Comparison of ENCODE assay signal across 8 cellular contexts in genomic region chr3:63193647-63194046, GRCh38.
A peak's percentile ranks its signal among the peaks of the same experiment; 100 is the strongest.
DNase-seq lines count a peak whose midpoint lies in the region; ATAC-seq and TF ChIP-seq lines count a peak whose summit lies in the region.

No MANE protein-coding gene starts in this region.

- H3K27ac Mint-ChIP-seq in naive thymus-derived CD4-positive, alpha-beta T cell, result no peak overlapping the region

- no TSS peak for BruUV-seq in IMR-90 (replicated peaks; lab: Mats Ljungman, UMichigan)

- H2AFZ ChIP-seq in IMR-90 (replicated peaks; ENCODE audit: low read length, poor library complexity), result no peak overlapping the region

- H3K27ac ChIP-seq in IMR-90 (ENCODE audit: insufficient read depth, low read length), result no peak overlapping the region
- no peak overlapping the region for H3K27ac ChIP-seq in naive thymus-derived CD4-positive, alpha-beta T cell (ENCODE audit: low read depth, low read length)

- peaks cover 2% of the 10 kb centered on the region; the same call in 1 of the 2 replicates for H3K9me3 ChIP-seq in IMR-90 (ENCODE audit: control insufficient read depth, insufficient read depth, low read length)
- H3K9me3 ChIP-seq in naive thymus-derived CD4-positive, alpha-beta T cell (ENCODE audit: control insufficient read depth in 2 of 3, low read length in 3 of 3), result no peaks in the 10 kb centered on the region

- H3K18ac ChIP-seq in IMR-90 (ENCODE audit: low read depth, low read length), result no peak overlapping the region

- WGBS in IMR-90 (ENCODE audit: extremely low coverage in 2 of 2, insufficient read length in 1 of 2), 2 experiments, result no CpG with 5 or more reads among the region's 3 CpGs

- no peaks in the 10 kb centered on the region for H3K36me3 ChIP-seq in IMR-90 (ENCODE audit: control insufficient read depth, insufficient read depth, low read length)
- H3K36me3 ChIP-seq in naive thymus-derived CD4-positive, alpha-beta T cell (ENCODE audit: control insufficient read depth in 2 of 3, insufficient read depth in 3 of 3, low read length in 3 of 3), result no peaks in the 10 kb centered on the region

- H3K4me3 ChIP-seq in IMR-90 (ENCODE audit: insufficient read depth, low read depth, low read length), result no peak overlapping the region
- H3K4me3 ChIP-seq in naive thymus-derived CD4-positive, alpha-beta T cell (ENCODE audit: low read length), result no peak overlapping the region

- in situ Hi-C loops in IMR-90 (cut with MboI; ENCODE audit: low sequenced_read_pairs), result no loop called here

- H3K4me3 Mint-ChIP-seq in naive thymus-derived CD4-positive, alpha-beta T cell, result no peak overlapping the region

- no peaks in the 10 kb centered on the region for H3K27me3 ChIP-seq in IMR-90 (ENCODE audit: control insufficient read depth, insufficient read depth, low read length)
- no peaks in the 10 kb centered on the region for H3K27me3 ChIP-seq in naive thymus-derived CD4-positive, alpha-beta T cell (ENCODE audit: control insufficient read depth in 2 of 2, insufficient read depth in 2 of 2, low read length in 2 of 2)

- H2BK120ac ChIP-seq in IMR-90 (ENCODE audit: low read depth, low read length), result no peak overlapping the region

- H4K20me1 ChIP-seq in IMR-90 (ENCODE audit: insufficient read depth, low read length), result no peaks in the 10 kb centered on the region

- no peak overlapping the region for H4K8ac ChIP-seq in IMR-90 (ENCODE audit: low read depth in 2 of 2, low read length in 2 of 2)

- H3K36me3 Mint-ChIP-seq in naive thymus-derived CD4-positive, alpha-beta T cell, result no peaks in the 10 kb centered on the region

- no peak for ATAC-seq in IMR-90 (ENCODE audit: low read depth)
- no peak for ATAC-seq in HG02884 (IDR thresholded peaks at IDR 0.05; ENCODE audit: unreplicated experiment)
- no peak for ATAC-seq in HG03354 (IDR thresholded peaks at IDR 0.05; ENCODE audit: poor library complexity, severe bottlenecking, unreplicated experiment)
- ATAC-seq in HG02759 (IDR thresholded peaks at IDR 0.05; ENCODE audit: unreplicated experiment), result no peak
- ATAC-seq in naive thymus-derived CD4-positive, alpha-beta T cell, result no peak

- peaks cover 0 to 11% (median 3%) of the 10 kb centered on the region in 11 donors for H3K9me3 Mint-ChIP-seq in naive thymus-derived CD4-positive, alpha-beta T cell

- no peak overlapping the region for H2AK9ac ChIP-seq in IMR-90 (replicated peaks; ENCODE audit: low read depth, low read length, poor library complexity)

- H2BK20ac ChIP-seq in IMR-90 (ENCODE audit: low read depth, low read length), result no peak overlapping the region

- no peak overlapping the region for H3K14ac ChIP-seq in IMR-90 (replicated peaks; ENCODE audit: low read depth, low read length)

- intact Hi-C loops in IMR-90 (cut with micrococcal nuclease), result no loop called here
- intact Hi-C loops in naive thymus-derived CD4-positive, alpha-beta T cell (cut with micrococcal nuclease), result no loop called here

- no peak overlapping the region for H3K4me2 ChIP-seq in IMR-90 (ENCODE audit: low read depth, low read length)

- peak; percentile 47 for TF ChIP-seq CTCF in IMR-90 (conservative IDR thresholded peaks at IDR 0.05; ENCODE audit: low read depth, low read length)

- no peak overlapping the region for H4K5ac ChIP-seq in IMR-90 (ENCODE audit: low read depth, low read length)

- H3K9me1 ChIP-seq in IMR-90 (ENCODE audit: insufficient read depth, low read length), result no peaks in the 10 kb centered on the region

- H3K9ac ChIP-seq in IMR-90 (ENCODE audit: low read depth, low read length), result no peak overlapping the region

- H3K23ac ChIP-seq in IMR-90 (ENCODE audit: low read depth, low read length), result no peak overlapping the region

- no peaks in the 10 kb centered on the region for H3K4me1 ChIP-seq in IMR-90 (ENCODE audit: control insufficient read depth, insufficient read depth, low read length)
- no peaks in the 10 kb centered on the region for H3K4me1 ChIP-seq in naive thymus-derived CD4-positive, alpha-beta T cell (ENCODE audit: control insufficient read depth in 2 of 2, insufficient read depth in 2 of 2, low read length in 2 of 2)

- no peak overlapping the region for H4K91ac ChIP-seq in IMR-90 (ENCODE audit: insufficient read depth, low read depth, low read length)

- peak; percentile 45; the same call in 1 of the 2 replicates for TF ChIP-seq RAD21 in IMR-90 (IDR thresholded peaks at IDR 0.05; ENCODE audit: low read length)

- H3K4me1 Mint-ChIP-seq in naive thymus-derived CD4-positive, alpha-beta T cell, result no peaks in the 10 kb centered on the region

- dilution Hi-C loops in IMR-90 (cut with HindIII; ENCODE audit: low sequenced_read_pairs, unreplicated experiment), result no loop called here

- no peak overlapping the region for H2BK15ac ChIP-seq in IMR-90 (ENCODE audit: low read depth, low read length)

- no peaks in the 10 kb centered on the region for H3K79me1 ChIP-seq in IMR-90 (ENCODE audit: low read depth in 1 of 2, low read length in 2 of 2)

- DNase-seq in AML-193 (lab: John Stamatoyannopoulos, UW), result peak; percentile 32 to 50
- DNase-seq in IMR-90, result no peak
- DNase-seq in SK-N-DZ (ENCODE audit: low spot score), result peak; percentile 60
- DNase-seq in inferior parietal cortex (ENCODE audit: extremely low spot score), result peak; percentile 82
- DNase-seq in naive thymus-derived CD4-positive, alpha-beta T cell, result no peak

- no peak overlapping the region for H2BK5ac ChIP-seq in IMR-90 (ENCODE audit: low read depth, low read length, poor library complexity, severe bottlenecking)

- no peak overlapping the region for H3K4ac ChIP-seq in IMR-90 (ENCODE audit: low read depth, low read length)

- CTCF ChIA-PET in IMR-90 (lab: Yijun Ruan, JAX), result no interaction called here
- CTCF ChIA-PET in naive thymus-derived CD4-positive, alpha-beta T cell (lab: Charles Lee), result no interaction called here

- POLR2A ChIA-PET in IMR-90 (lab: Charles Lee; ENCODE audit: unreplicated experiment), result no interaction called here
- POLR2A ChIA-PET in naive thymus-derived CD4-positive, alpha-beta T cell (lab: Charles Lee), result no interaction called here

- peaks cover 0 to 5% (median 0%) of the 10 kb centered on the region in 5 donors for H3K27me3 Mint-ChIP-seq in naive thymus-derived CD4-positive, alpha-beta T cell

- no peak overlapping the region for H2AK5ac ChIP-seq in IMR-90 (ENCODE audit: low read depth, low read length)

- H3K56ac ChIP-seq in IMR-90 (ENCODE audit: extremely low read depth, insufficient read depth, low read length), result no peak overlapping the region

- no peak for TF ChIP-seq POLR2A in IMR-90 (IDR thresholded peaks at IDR 0.05; ENCODE audit: low read depth, low read length)

TF ChIP-seq in IMR-90, 13 proteins besides CTCF, POLR2A, EP300 and RAD21:
- no peak for TF ChIP-seq ELK1 (IDR thresholded peaks at IDR 0.05; ENCODE audit: borderline replicate concordance, low read depth, low read length)
- TF ChIP-seq NFE2L2 (IDR thresholded peaks at IDR 0.05; ENCODE audit: low read depth, low read length), result no peak
- TF ChIP-seq SMC3 (IDR thresholded peaks at IDR 0.05; ENCODE audit: low read depth, low read length), result peak; percentile 38

Comparison
In these comparisons a context has a peak if more than half of its experiments do, and no peak if none do; other contexts are left out.
1. DNase-seq: peak in AML-193 (2 of 2), SK-N-DZ (single experiment) and inferior parietal cortex (single experiment); none in IMR-90 (single experiment) and naive thymus-derived CD4-positive, alpha-beta T cell (0 of 9).